ENCODE assay signal across 19 cellular contexts in the genomic region with DNA sequence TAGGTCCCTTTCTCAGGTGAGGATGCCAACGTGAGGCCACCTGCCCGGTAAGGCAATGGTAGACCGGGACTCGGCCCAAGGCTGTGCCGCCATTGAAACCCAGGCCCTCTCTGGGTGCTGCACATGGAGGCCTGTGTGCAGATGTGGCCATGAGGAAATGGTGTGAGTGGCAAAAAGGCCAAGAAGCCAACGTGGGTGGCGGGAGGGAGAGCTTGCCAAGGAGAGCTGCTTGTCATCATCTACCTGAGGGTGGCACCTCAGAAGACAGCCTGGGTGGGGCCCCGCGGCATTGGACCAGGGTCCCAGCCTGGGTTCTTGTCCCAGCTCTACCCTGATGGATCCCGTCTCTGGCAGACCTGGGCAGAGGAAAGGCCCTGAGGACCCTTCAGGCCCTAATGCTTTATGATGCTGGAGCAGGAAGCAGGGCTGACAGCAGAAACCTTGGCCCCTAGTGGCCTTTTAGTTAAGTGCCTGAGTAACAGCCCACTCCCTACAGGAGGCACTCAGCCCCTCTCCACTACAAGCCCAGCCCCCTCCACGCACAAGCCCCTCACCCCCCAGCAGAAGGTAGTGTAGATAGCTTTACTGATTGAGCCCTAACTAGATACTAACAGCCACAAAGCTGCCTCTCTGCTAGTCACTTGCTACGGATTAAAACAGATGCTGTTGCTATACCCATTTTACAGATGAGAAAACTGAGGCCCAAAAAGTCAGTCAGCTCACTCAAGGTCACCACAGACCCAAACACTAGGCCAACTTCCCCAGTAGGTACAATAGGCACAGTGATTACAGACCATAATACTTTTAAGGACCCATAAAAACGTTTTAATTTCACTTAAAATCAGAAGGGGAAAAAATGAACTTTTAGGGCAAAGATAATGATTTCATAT. TPM values are rescaled to one million over a fixed set of nuclear protein-coding genes. Genes with fewer than 3 reads are reported as not detected.
DNase-seq lines count a peak whose midpoint lies in the region; ATAC-seq and TF ChIP-seq lines count a peak whose summit lies in the region.
"Had no signal": no experiment of that assay in that cellular context is flagged by ENCODE, and none has a peak within 500 bp of the region (broad histone marks: within the 10 kb centered on the region; RNA-seq: fewer than 3 reads in every experiment).

No MANE protein-coding gene starts in this region.

- no peaks in the 10 kb centered on the region for H3K9me3 ChIP-seq in DOHH2 (ENCODE audit: control insufficient read depth, insufficient read depth, low read length)
- H3K9me3 ChIP-seq in mesenchymal stem cell (ENCODE audit: control insufficient read depth, low read length): no peaks in the 10 kb centered on the region
- H3K9me3 ChIP-seq: ascending aorta, lower lobe of right lung, suprapubic skin had no signal

- no peak overlapping the region for H2BK12ac ChIP-seq in mesenchymal stem cell (ENCODE audit: low read length in 2 of 2)

- H3K4ac ChIP-seq in mesenchymal stem cell (ENCODE audit: low read depth in 1 of 2, low read length in 2 of 2): no peak overlapping the region

- H3K27me3 Mint-ChIP-seq in activated CD4-positive, alpha-beta T cell treated with anti-CD3 and anti-CD28 coated beads, Interleukin-2, amount 10 ng/mL, durations not matched to agents 24 days and 14 days: peaks cover 13% of the 10 kb centered on the region

- no peak overlapping the region for H2BK15ac ChIP-seq in mesenchymal stem cell (ENCODE audit: low read depth, poor library complexity, severe bottlenecking)

- H4K8ac ChIP-seq in mesenchymal stem cell (ENCODE audit: low read length): no peak overlapping the region

- no peak overlapping the region for H3K9ac ChIP-seq in mesenchymal stem cell (ENCODE audit: low read length)
- H3K9ac ChIP-seq: parathyroid adenoma had no signal

- intact Hi-C loops in activated CD4-positive, alpha-beta T cell treated with anti-CD3 and anti-CD28 coated beads, Interleukin-2, amount 10 ng/mL, durations not matched to agents 24 days and 14 days (cut with micrococcal nuclease): no loop called here

- no peaks in the 10 kb centered on the region for H3K4me1 ChIP-seq in DOHH2 (ENCODE audit: control insufficient read depth, low read length)
- peaks cover 38% of the 10 kb centered on the region for H3K4me1 ChIP-seq in mesenchymal stem cell (ENCODE audit: control insufficient read depth, insufficient read depth, low read depth, low read length)
- H3K4me1 ChIP-seq: suprapubic skin had no signal

- H3K14ac ChIP-seq in mesenchymal stem cell (ENCODE audit: low read length in 2 of 2): no peak overlapping the region

- no peak overlapping the region for H3K18ac ChIP-seq in mesenchymal stem cell (ENCODE audit: low read depth in 1 of 2, low read length in 2 of 2)

- no peak overlapping the region for H4K91ac ChIP-seq in mesenchymal stem cell (ENCODE audit: low read length)

- H3K9me3 Mint-ChIP-seq in activated CD4-positive, alpha-beta T cell treated with anti-CD3 and anti-CD28 coated beads, Interleukin-2, amount 10 ng/mL, durations not matched to agents 24 days and 14 days: no peaks in the 10 kb centered on the region
- H3K9me3 Mint-ChIP-seq: T-helper 2 cell treated with Interferon-gamma antibody and Interleukin-4, amounts not matched to agents 5 μg/mL and 100 μg/mL, for 36 hours had no signal

- no peak overlapping the region for H3K4me3 ChIP-seq in DOHH2 (ENCODE audit: low read length)
- no peak overlapping the region for H3K4me3 ChIP-seq in H7 (ENCODE audit: insufficient read depth, low read depth, low read length)
- H3K4me3 ChIP-seq in astrocyte of the spinal cord (ENCODE audit: low read depth, low read length): no peak overlapping the region
- H3K4me3 ChIP-seq in mesenchymal stem cell (ENCODE audit: insufficient read depth in 1 of 2, low read depth in 1 of 2, low read length in 2 of 2): no peak overlapping the region
- H3K4me3 ChIP-seq: ascending aorta, lower lobe of right lung, suprapubic skin had no signal

- H3K36me3 ChIP-seq in DOHH2 (ENCODE audit: control insufficient read depth, low read length): no peaks in the 10 kb centered on the region
- no peaks in the 10 kb centered on the region for H3K36me3 ChIP-seq in H7 (replicated peaks; ENCODE audit: control insufficient read depth, insufficient read depth, low read length)
- peaks cover 0 to 5% of the 10 kb centered on the region in 2 experiments for H3K36me3 ChIP-seq in mesenchymal stem cell (ENCODE audit: control insufficient read depth in 1 of 2, insufficient read depth in 2 of 2, low read depth in 1 of 2, low read length in 2 of 2)
- H3K36me3 ChIP-seq: ascending aorta, lower lobe of right lung, suprapubic skin had no signal

- no peaks in the 10 kb centered on the region for H3K9me2 ChIP-seq in DOHH2 (replicated peaks; ENCODE audit: control insufficient read depth, low read length)

- in situ Hi-C loops in astrocyte of the spinal cord (cut with HindIII; ENCODE audit: low sequenced_read_pairs): no loop called here

- 92% methylated on average over 12 of the region's 13 CpGs for WGBS in mesenchymal stem cell

- H3K27me3 ChIP-seq in DOHH2 (ENCODE audit: control insufficient read depth, low read length): no peaks in the 10 kb centered on the region
- no peaks in the 10 kb centered on the region for H3K27me3 ChIP-seq in H7 (ENCODE audit: control insufficient read depth, insufficient read depth, low read length)
- peaks cover 0 to 48% of the 10 kb centered on the region in 2 experiments for H3K27me3 ChIP-seq in mesenchymal stem cell (ENCODE audit: control insufficient read depth in 1 of 2, insufficient read depth in 1 of 2, low read length in 2 of 2)
- H3K27me3 ChIP-seq: ascending aorta, suprapubic skin had no signal

- no peak for ATAC-seq in GM21423 (IDR thresholded peaks at IDR 0.05; ENCODE audit: unreplicated experiment)
- ATAC-seq: lower lobe of right lung, PC-3 had no signal

- peak overlapping the region; percentile 91 for H2AK5ac ChIP-seq in mesenchymal stem cell (ENCODE audit: low read length, severe bottlenecking)

- H2BK5ac ChIP-seq in mesenchymal stem cell (ENCODE audit: low read depth, low read length, poor library complexity, severe bottlenecking): no peak overlapping the region

- no peaks in the 10 kb centered on the region for H3K4me1 Mint-ChIP-seq in activated CD4-positive, alpha-beta T cell treated with anti-CD3 and anti-CD28 coated beads, Interleukin-2, amount 10 ng/mL, durations not matched to agents 24 days and 14 days

- no peak overlapping the region for H3K27ac Mint-ChIP-seq in activated CD4-positive, alpha-beta T cell treated with anti-CD3 and anti-CD28 coated beads, Interleukin-2, amount 10 ng/mL, durations not matched to agents 24 days and 14 days
- H3K27ac Mint-ChIP-seq: T-helper 2 cell treated with Interferon-gamma antibody and Interleukin-4, amounts not matched to agents 5 μg/mL and 100 μg/mL, for 36 hours had no signal

- TF ChIP-seq CTCF in DOHH2 (IDR thresholded peaks at IDR 0.05; ENCODE audit: low read depth, low read length, poor library complexity, severe bottlenecking): peak; percentile 22
- peak; percentile 18 for TF ChIP-seq CTCF in astrocyte of the spinal cord (IDR thresholded peaks at IDR 0.05; ENCODE audit: low read depth, low read length)

- DNase-seq in H7: peak; percentile 65
- DNase-seq in astrocyte of the spinal cord (ENCODE audit: low read depth, low spot score): no peak
- DNase-seq in mesenchymal stem cell: no peak
- DNase-seq in HK-2 (ENCODE audit: unreplicated experiment): no peak
- DNase-seq in activated CD4-positive, alpha-beta T cell treated with anti-CD3 and anti-CD28 coated beads, Interleukin-2, amount 10 ng/mL, durations not matched to agents 24 days and 14 days: no peak
- no peak for DNase-seq in amygdala (lab: John Stamatoyannopoulos, UW)
- DNase-seq: AML-193, Calu3, lower lobe of right lung, NCI-H2029 treated with DMSO at 0.1 percent for 48 hours, NCI-H526, PC-3 had no signal

- no peak overlapping the region for H3K27ac ChIP-seq in DOHH2 (ENCODE audit: low read depth, low read length)
- no peak overlapping the region for H3K27ac ChIP-seq in mesenchymal stem cell (ENCODE audit: low read length, poor library complexity, severe bottlenecking)
- H3K27ac ChIP-seq: epithelial cell of prostate, lower lobe of right lung, parathyroid adenoma, suprapubic skin had no signal

- no peak overlapping the region for H2BK120ac ChIP-seq in mesenchymal stem cell (ENCODE audit: low read depth, low read length)

- no peaks in the 10 kb centered on the region for H3K79me2 ChIP-seq in DOHH2 (ENCODE audit: control insufficient read depth, low read length)
- H3K79me2 ChIP-seq: parathyroid adenoma had no signal

- peaks cover 17% of the 10 kb centered on the region for H3K79me1 ChIP-seq in mesenchymal stem cell (replicated peaks; ENCODE audit: low read length, poor library complexity, severe bottlenecking)

- H2AFZ ChIP-seq in mesenchymal stem cell (ENCODE audit: low read depth, low read length): no peak overlapping the region
- H2AFZ ChIP-seq: parathyroid adenoma had no signal

- H3F3A ChIP-seq in DOHH2 (ENCODE audit: control insufficient read depth, insufficient read depth): no peaks in the 10 kb centered on the region

- no peak overlapping the region for H3K4me3 Mint-ChIP-seq in activated CD4-positive, alpha-beta T cell treated with anti-CD3 and anti-CD28 coated beads, Interleukin-2, amount 10 ng/mL, durations not matched to agents 24 days and 14 days
- H3K4me3 Mint-ChIP-seq: T-helper 2 cell treated with Interferon-gamma antibody and Interleukin-4, amounts not matched to agents 5 μg/mL and 100 μg/mL, for 36 hours had no signal

- no peak overlapping the region for H3K23ac ChIP-seq in mesenchymal stem cell (ENCODE audit: low read length in 2 of 2)

- no peaks in the 10 kb centered on the region for H4K20me1 ChIP-seq in DOHH2 (ENCODE audit: control insufficient read depth, insufficient read depth, low read depth, low read length)

- H3K4me2 ChIP-seq in DOHH2 (ENCODE audit: low read length): no peak overlapping the region
- no peak overlapping the region for H3K4me2 ChIP-seq in mesenchymal stem cell (ENCODE audit: low read length, poor library complexity, severe bottlenecking)

- no peaks in the 10 kb centered on the region for H3K36me3 Mint-ChIP-seq in activated CD4-positive, alpha-beta T cell treated with anti-CD3 and anti-CD28 coated beads, Interleukin-2, amount 10 ng/mL, durations not matched to agents 24 days and 14 days (ENCODE audit: low read depth)

RNA-seq across cellular contexts. Expression of gene KIFC3, which starts 26.2 kb away (rescaled TPM):
- 15.9 and 20.4 TPM in 2 replicates for total RNA-seq in H7 (2014; rRNA removed; shearing (Covaris generic))
- 28.1 TPM for polyA plus RNA-seq in mesenchymal stem cell (2013, experiment 1 of 2)
- polyA plus RNA-seq in mesenchymal stem cell (2013, experiment 2 of 2): 25.8 TPM
- 0.58 and 1.7 TPM in 2 replicates for total RNA-seq in activated CD4-positive, alpha-beta T cell treated with anti-CD3 and anti-CD28 coated beads, Interleukin-2, amount 10 ng/mL, durations not matched to agents 24 days and 14 days
